26 cellular contexts compared by ENCODE assay signal in the genomic region with DNA sequence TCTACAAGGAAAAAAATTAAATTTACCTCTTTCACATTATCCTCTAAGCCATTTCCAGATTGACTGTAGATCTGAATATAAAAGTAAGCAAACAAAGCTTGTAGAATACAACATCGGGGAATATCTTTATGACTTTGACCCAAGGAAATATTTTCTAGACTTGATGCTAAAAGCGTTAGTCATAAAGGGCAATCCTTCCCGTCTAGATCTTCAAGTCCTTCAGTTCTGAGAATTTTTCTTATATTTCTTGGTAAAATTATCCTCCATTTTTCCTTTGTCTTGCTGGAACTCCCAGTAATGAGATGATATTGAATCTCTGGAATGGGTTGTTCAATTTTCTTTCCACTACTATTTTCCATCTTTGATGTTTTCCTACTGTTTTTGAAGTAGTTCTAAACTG.
"Had no signal": no experiment of that assay in that cellular context is flagged by ENCODE, and none has a peak within 500 bp of the region (broad histone marks: within the 10 kb centered on the region; RNA-seq: fewer than 3 reads in every experiment).

No MANE protein-coding gene starts in this region.

- H3K4me3 Mint-ChIP-seq: naive thymus-derived CD4-positive, alpha-beta T cell; natural killer cell; stimulated activated effector memory CD8-positive, alpha-beta T cell treated with anti-CD3 and anti-CD28 coated beads, Interleukin-12 subunit alpha, Interleukin-12 subunit beta, amount 100 ng/mL, for 72 hours; stimulated activated naive B cell treated with anti-CD40 and anti-IgM and Interleukin-4, amounts not matched to agents 10 μg/mL and 1 μg/mL and 100 μg/mL, for 72 hours; stimulated activated naive CD8-positive, alpha-beta T cell treated with anti-CD3 and anti-CD28 coated beads, Interleukin-15, Interleukin-2, amounts not matched to agents 100 ng/mL and 50 ng/mL, for 24 hours had no signal

- ATAC-seq: naive thymus-derived CD4-positive, alpha-beta T cell; natural killer cell; pancreas; right cardiac atrium; right lobe of liver; stimulated activated effector memory CD8-positive, alpha-beta T cell treated with anti-CD3 and anti-CD28 coated beads, Interleukin-12 subunit alpha, Interleukin-12 subunit beta, amount 100 ng/mL, for 72 hours; stimulated activated naive B cell treated with anti-CD40 and anti-IgM and Interleukin-4, amounts not matched to agents 10 μg/mL and 1 μg/mL and 100 μg/mL, for 72 hours had no signal

- DNase-seq: naive thymus-derived CD4-positive, alpha-beta T cell; natural killer cell; nucleus accumbens; pancreas; right cardiac atrium; right lobe of liver; sigmoid colon; small intestine; stimulated activated CD4-positive, alpha-beta T cell treated with anti-CD3 and anti-CD28 coated beads, Interleukin-15, amount 100 ng/mL, for 24 hours; stimulated activated CD4-positive, alpha-beta T cell treated with anti-CD3 and anti-CD28 coated beads, Interleukin-2, amount 100 ng/mL, for 24 hours; stimulated activated CD4-positive, alpha-beta T cell treated with anti-CD3 and anti-CD28 coated beads, Interleukin-2, amount 100 ng/mL, for 48 hours; stimulated activated CD4-positive, alpha-beta T cell treated with anti-CD3 and anti-CD28 coated beads, Interleukin-4, amount 100 ng/mL, for 24 hours; stimulated activated naive B cell treated with anti-CD40 and anti-IgM and Interleukin-4, amounts not matched to agents 10 μg/mL and 1 μg/mL and 100 μg/mL, for 72 hours; stimulated activated naive CD4-positive, alpha-beta T cell treated with Interleukin-2 at 50 U/mL for 16 hours; stomach; thyroid gland; trophoblast cell; upper lobe of left lung had no signal

- H3K4me1 ChIP-seq: pancreas, prostate gland, right lobe of liver, sigmoid colon, thyroid gland, upper lobe of left lung had no signal

- H3K36me3 ChIP-seq: neutrophil, pancreas, prostate gland, right lobe of liver, sigmoid colon, stomach, thoracic aorta, thyroid gland, tibial nerve, upper lobe of left lung, vagina had no signal

- H3K27ac ChIP-seq: neutrophil, pancreas, prostate gland, right lobe of liver, sigmoid colon, stomach, thoracic aorta, thyroid gland, tibial nerve, upper lobe of left lung, vagina had no signal

- H3K27me3 ChIP-seq: vagina had no signal

- H3K9me3 Mint-ChIP-seq: stimulated activated effector memory CD8-positive, alpha-beta T cell treated with anti-CD3 and anti-CD28 coated beads, Interleukin-12 subunit alpha, Interleukin-12 subunit beta, amount 100 ng/mL, for 72 hours had no signal

- H3K9me3 ChIP-seq: neutrophil, pancreas, prostate gland, right lobe of liver, sigmoid colon, thoracic aorta, thyroid gland, vagina had no signal

- H3K4me3 ChIP-seq: pancreas, prostate gland, right lobe of liver, sigmoid colon, stomach, thoracic aorta, thyroid gland, tibial nerve, upper lobe of left lung, vagina had no signal

- H3K27ac Mint-ChIP-seq: naive thymus-derived CD4-positive, alpha-beta T cell; natural killer cell; nephron; stimulated activated effector memory CD8-positive, alpha-beta T cell treated with anti-CD3 and anti-CD28 coated beads, Interleukin-12 subunit alpha, Interleukin-12 subunit beta, amount 100 ng/mL, for 72 hours; stimulated activated naive B cell treated with anti-CD40 and anti-IgM and Interleukin-4, amounts not matched to agents 10 μg/mL and 1 μg/mL and 100 μg/mL, for 72 hours; stimulated activated naive CD8-positive, alpha-beta T cell treated with anti-CD3 and anti-CD28 coated beads, Interleukin-15, Interleukin-2, amounts not matched to agents 100 ng/mL and 50 ng/mL, for 24 hours had no signal
